In genomic region chr1:27382950-27383627, GRCh38 we compare ENCODE assay signal across 12 cellular contexts. TPM values are rescaled to one million over a fixed set of nuclear protein-coding genes. Genes with fewer than 3 reads are reported as not detected.
A peak's percentile ranks its signal among the peaks of the same experiment; 100 is the strongest.
DNase-seq lines count a peak whose midpoint lies in the region; ATAC-seq and TF ChIP-seq lines count a peak whose summit lies in the region.
"Had no signal": no experiment of that assay in that cellular context is flagged by ENCODE, and none has a peak within 500 bp of the region (broad histone marks: within the 10 kb centered on the region; RNA-seq: fewer than 3 reads in every experiment).

CD164L2 (minus strand) TSS chr1:27383333; CDS start chr1:27383239, 94 bp downstream.

- H3K27me3 ChIP-seq in lower lobe of right lung (ENCODE audit: low read depth), result no peaks in the 10 kb centered on the region
- H3K27me3 ChIP-seq in esophagus muscularis mucosa, result peaks cover 0 to 19% (median 4%) of the 10 kb centered on the region in 4 donors

- H3K27ac ChIP-seq in lower lobe of right lung (no peak within 1 kb of the TSS), esophagus muscularis mucosa (replicated peaks in 1 of 4) (no peak within 1 kb of the TSS)
- H3K27ac ChIP-seq: SK-N-MC had no signal

- peaks cover 17% of the 10 kb centered on the region for H3K4me1 ChIP-seq in lower lobe of right lung
- H3K4me1 ChIP-seq in esophagus muscularis mucosa, result peaks cover 3 to 10% (median 6%) of the 10 kb centered on the region in 4 donors
- H3K4me1 ChIP-seq: HAP-1 had no signal

- no peak for TF ChIP-seq POLR2A in esophagus muscularis mucosa (IDR thresholded peaks at IDR 0.05; ENCODE audit: low read depth)

- H3K27ac Mint-ChIP-seq in activated naive CD8-positive, alpha-beta T cell treated with anti-CD3 and anti-CD28 coated beads for 36 hours, result no peak within 1 kb of the TSS

- TF ChIP-seq EP300 in esophagus muscularis mucosa (IDR thresholded peaks at IDR 0.05), result no peak

- no peak for TF ChIP-seq CTCF in lower lobe of right lung (IDR thresholded peaks at IDR 0.05)
- TF ChIP-seq CTCF in esophagus muscularis mucosa (IDR thresholded peaks at IDR 0.05), result no peak

- 19% methylated on average over 14 of the region's 43 CpGs for WGBS in esophagus muscularis mucosa

- peaks cover 12% of the 10 kb centered on the region for H3K27me3 Mint-ChIP-seq in activated naive CD8-positive, alpha-beta T cell treated with anti-CD3 and anti-CD28 coated beads for 36 hours

- H3K9me3 Mint-ChIP-seq in activated naive CD8-positive, alpha-beta T cell treated with anti-CD3 and anti-CD28 coated beads for 36 hours, result no peaks in the 10 kb centered on the region

- H3K4me3 ChIP-seq in lower lobe of right lung (peak within 1 kb of the TSS; percentile 33), esophagus muscularis mucosa (no peak within 1 kb of the TSS)
- H3K4me3 ChIP-seq: HAP-1, SK-N-MC had no signal

- no peaks in the 10 kb centered on the region for H3K36me3 Mint-ChIP-seq in activated naive CD8-positive, alpha-beta T cell treated with anti-CD3 and anti-CD28 coated beads for 36 hours

- H3K9me3 ChIP-seq in lower lobe of right lung (no peaks in the 10 kb centered on the region), esophagus muscularis mucosa (no peaks in the 10 kb centered on the region)
- H3K9me3 ChIP-seq: HAP-1 had no signal

- H3K36me3 ChIP-seq in lower lobe of right lung (no peaks in the 10 kb centered on the region), esophagus muscularis mucosa (no peaks in the 10 kb centered on the region)
- H3K36me3 ChIP-seq: HAP-1 had no signal

- no peaks in the 10 kb centered on the region for H3K4me1 Mint-ChIP-seq in activated naive CD8-positive, alpha-beta T cell treated with anti-CD3 and anti-CD28 coated beads for 36 hours

- DNase-seq in activated gamma-delta T cell (lab: John Stamatoyannopoulos, UW) (peak; percentile 24), activated gamma-delta T cell treated with Interleukin-2 at 50 U/mL for 16 hours (no peak), lower lobe of right lung (peak; percentile 84), esophagus muscularis mucosa (ENCODE audit: extremely low spot score) (no peak), Right ventricle myocardium superior (no peak)
- peak; percentile 48 for DNase-seq in activated naive CD8-positive, alpha-beta T cell treated with anti-CD3 and anti-CD28 coated beads for 36 hours
- DNase-seq: COR-L47 had no signal

- peak; percentile 89 to 93 for ATAC-seq in lower lobe of right lung
- ATAC-seq in Right ventricle myocardium superior (ENCODE audit: poor library complexity), result no peak
- no peak for ATAC-seq in HG03095 (IDR thresholded peaks at IDR 0.05; ENCODE audit: unreplicated experiment)
- ATAC-seq in GM19023 (IDR thresholded peaks at IDR 0.05; ENCODE audit: unreplicated experiment), result no peak

- H3K4me3 Mint-ChIP-seq in activated naive CD8-positive, alpha-beta T cell treated with anti-CD3 and anti-CD28 coated beads for 36 hours, result no peak within 1 kb of the TSS

- intact Hi-C loops in lower lobe of right lung (cut with DNase I), result no loop called here
- intact Hi-C loops in esophagus muscularis mucosa (cut with DNase I), result loop anchor here (10.0 kb wide), 1 partner anchor 48 kb away; no protein-coding TSS in a partner anchor
- intact Hi-C loops in Right ventricle myocardium superior (cut with DNase I), result no loop called here

RNA-seq across cellular contexts. Expression of gene CD164L2, which starts in this region (rescaled TPM):
- total RNA-seq in activated naive CD8-positive, alpha-beta T cell treated with anti-CD3 and anti-CD28 coated beads for 36 hours, result not detected
- 6.8 TPM for total RNA-seq in lower lobe of right lung
- total RNA-seq in esophagus muscularis mucosa, result not detected
- not detected for total RNA-seq in Right ventricle myocardium superior
- total RNA-seq: pulmonary artery endothelial cell had no signal

Comparison
In these comparisons a context has a peak if more than half of its experiments do, and no peak if none do; other contexts are left out.
1. DNase-seq: peak in activated gamma-delta T cell (single experiment) and lower lobe of right lung (single experiment); none in activated gamma-delta T cell treated with Interleukin-2 at 50 U/mL for 16 hours (single experiment), esophagus muscularis mucosa (single experiment) and Right ventricle myocardium superior (single experiment).
2. Peak in DNase-seq in activated naive CD8-positive, alpha-beta T cell treated with anti-CD3 and anti-CD28 coated beads for 36 hours; RNA of the gene not detected or under 1 TPM.
3. ATAC-seq: peak in lower lobe of right lung (2 of 2); none in Right ventricle myocardium superior (single experiment), HG03095 (single experiment) and GM19023 (single experiment).